In genomic region chr3:171809513-171810277, GRCh38 we compare ENCODE assay signal across 8 cellular contexts. TPM values are rescaled to one million over a fixed set of nuclear protein-coding genes. Genes with fewer than 3 reads are reported as not detected.
DNase-seq lines count a peak whose midpoint lies in the region; ATAC-seq and TF ChIP-seq lines count a peak whose summit lies in the region.

No MANE protein-coding gene starts in this region.

- TF ChIP-seq POLR2A in GM19099 (IDR thresholded peaks at IDR 0.05; ENCODE audit: extremely low read depth, insufficient read length, low read depth) (peak; percentile 59), tibial nerve (IDR thresholded peaks at IDR 0.05) (peak in 1 of 2 donors; percentile 6)

- H3K36me3 Mint-ChIP-seq in CD4-positive, alpha-beta memory T cell: no peaks in the 10 kb centered on the region
- H3K36me3 Mint-ChIP-seq in activated T-helper 17 cell treated with anti-CD3 and anti-CD28 coated beads, Interleukin-2, amount 50 U/mL, for 72 hours (ENCODE audit: low read depth): no peaks in the 10 kb centered on the region
- H3K36me3 Mint-ChIP-seq in nephron (ENCODE audit: low read depth): no peaks in the 10 kb centered on the region

- TF ChIP-seq EP300 in tibial nerve (IDR thresholded peaks at IDR 0.05): peak in 1 of 2 donors; percentile 79

- intact Hi-C loops in CD4-positive, alpha-beta memory T cell (cut with micrococcal nuclease): no loop called here

- H3K27ac ChIP-seq in CD4-positive, alpha-beta memory T cell (ENCODE audit: low read depth, low read length): no peak overlapping the region
- H3K27ac ChIP-seq in tibial nerve: peak overlapping the region; percentile 83 to 91 (median 88)

- CTCF ChIA-PET in CD4-positive, alpha-beta memory T cell (lab: Charles Lee; ENCODE audit: partially characterized antibody): interaction anchor here (1.3 kb wide), 1 partner anchor 24 kb away, joined by 4 read pairs; no protein-coding TSS in a partner anchor

- peaks cover 13% of the 10 kb centered on the region for H3K4me1 ChIP-seq in CD4-positive, alpha-beta memory T cell (ENCODE audit: insufficient read depth, low read length)
- peaks cover 0 to 51% (median 16%) of the 10 kb centered on the region in 4 donors for H3K4me1 ChIP-seq in tibial nerve

- H3K27ac Mint-ChIP-seq in CD4-positive, alpha-beta memory T cell: peak overlapping the region in 5 of 7 donors; percentile 6 to 65 (median 48)
- H3K27ac Mint-ChIP-seq in activated T-helper 17 cell treated with anti-CD3 and anti-CD28 coated beads, Interleukin-2, amount 50 U/mL, for 72 hours: peak overlapping the region; percentile 77
- H3K27ac Mint-ChIP-seq in nephron: peak overlapping the region; percentile 73 to 95 (median 91)

- no peaks in the 10 kb centered on the region for H3K36me3 ChIP-seq in CD4-positive, alpha-beta memory T cell (ENCODE audit: insufficient read depth, low read length)
- H3K36me3 ChIP-seq in tibial nerve: no peaks in the 10 kb centered on the region

- H3K27me3 ChIP-seq in CD4-positive, alpha-beta memory T cell (ENCODE audit: insufficient read depth, low read length): no peaks in the 10 kb centered on the region
- no peaks in the 10 kb centered on the region for H3K27me3 ChIP-seq in tibial nerve

- no peaks in the 10 kb centered on the region for H3K9me3 ChIP-seq in CD4-positive, alpha-beta memory T cell (ENCODE audit: control insufficient read depth in 1 of 2, low read length in 2 of 2)
- H3K9me3 ChIP-seq in tibial nerve: no peaks in the 10 kb centered on the region

- peak overlapping the region; percentile 32 to 46 for H3K4me3 ChIP-seq in CD4-positive, alpha-beta memory T cell (ENCODE audit: low read length in 2 of 2)
- H3K4me3 ChIP-seq in fibroblast of pulmonary artery (replicated peaks; ENCODE audit: low read depth, low read length) (peak overlapping the region; percentile 71), tibial nerve (peak overlapping the region; percentile 58 to 79 (median 65))

- peak; percentile 76 for ATAC-seq in HG03159 (IDR thresholded peaks at IDR 0.05; ENCODE audit: unreplicated experiment)
- ATAC-seq in activated T-helper 17 cell treated with anti-CD3 and anti-CD28 coated beads, Interleukin-2, amount 50 U/mL, for 72 hours (replicated peaks): peak; percentile 73

- H3K27me3 Mint-ChIP-seq in CD4-positive, alpha-beta memory T cell: peaks cover 18 to 23% of the 10 kb centered on the region in 2 donors
- peaks cover 6% of the 10 kb centered on the region for H3K27me3 Mint-ChIP-seq in activated T-helper 17 cell treated with anti-CD3 and anti-CD28 coated beads, Interleukin-2, amount 50 U/mL, for 72 hours
- H3K27me3 Mint-ChIP-seq in nephron (ENCODE audit: low read depth): peaks cover 3% of the 10 kb centered on the region

- POLR2A ChIA-PET in CD4-positive, alpha-beta memory T cell (lab: Charles Lee; ENCODE audit: partially characterized antibody): no interaction called here

- no peaks in the 10 kb centered on the region for H3K9me3 Mint-ChIP-seq in CD4-positive, alpha-beta memory T cell
- H3K9me3 Mint-ChIP-seq in activated T-helper 17 cell treated with anti-CD3 and anti-CD28 coated beads, Interleukin-2, amount 50 U/mL, for 72 hours: no peaks in the 10 kb centered on the region
- no peaks in the 10 kb centered on the region for H3K9me3 Mint-ChIP-seq in nephron

- TF ChIP-seq CTCF in fibroblast of pulmonary artery (IDR thresholded peaks at IDR 0.05; ENCODE audit: low read length, missing control alignments) (no peak), nephron (IDR thresholded peaks at IDR 0.05; ENCODE audit: unreplicated experiment in 3 of 3) (no peak), tibial nerve (IDR thresholded peaks at IDR 0.05) (peak in 2 of 5 experiments; percentile 13 to 25)

- 1 to 3% methylated on average over 38 to 48 of the region's 52 CpGs for WGBS in tibial nerve, 2 donors

- H3K4me1 Mint-ChIP-seq in CD4-positive, alpha-beta memory T cell: peaks cover 11 to 19% (median 13%) of the 10 kb centered on the region in 4 donors
- H3K4me1 Mint-ChIP-seq in activated T-helper 17 cell treated with anti-CD3 and anti-CD28 coated beads, Interleukin-2, amount 50 U/mL, for 72 hours: peaks cover 21% of the 10 kb centered on the region
- peaks cover 30% of the 10 kb centered on the region for H3K4me1 Mint-ChIP-seq in nephron

- peak; percentile 33 to 57 (median 40) for DNase-seq in CD4-positive, alpha-beta memory T cell
- peak; percentile 85 for DNase-seq in OCI-M1 (lab: John Stamatoyannopoulos, UW)
- DNase-seq in fibroblast of pulmonary artery (ENCODE audit: low read depth): peak; percentile 96
- DNase-seq in tibial nerve (ENCODE audit: low spot score in 2 of 2): peak; percentile 72 to 74

- peak overlapping the region; percentile 77 to 90 (median 86) for H3K4me3 Mint-ChIP-seq in CD4-positive, alpha-beta memory T cell
- H3K4me3 Mint-ChIP-seq in activated T-helper 17 cell treated with anti-CD3 and anti-CD28 coated beads, Interleukin-2, amount 50 U/mL, for 72 hours: peak overlapping the region; percentile 89
- H3K4me3 Mint-ChIP-seq in nephron: peak overlapping the region; percentile 81 to 89 (median 86)

RNA-seq across cellular contexts. Expression of gene PLD1, which starts 0.6 kb away (rescaled TPM):
- total RNA-seq in CD4-positive, alpha-beta memory T cell: 1 to 10 TPM; 1.2 to 2.0 TPM
- polyA plus RNA-seq in CD4-positive, alpha-beta memory T cell: 1 to 10 TPM in 1 of 2 donors, not detected in 1; 1.3 TPM
- 10 to 100 TPM in 1 of 2 donors, 1 to 10 TPM in 1; 2.5 to 10.6 TPM for total RNA-seq in activated T-helper 17 cell treated with anti-CD3 and anti-CD28 coated beads, Interleukin-2, amount 50 U/mL, for 72 hours
- 10 to 100 TPM; 15.3 to 55.9 (median 45.4) TPM for total RNA-seq in tibial nerve

RNA-seq across cellular contexts. Expression of gene TMEM212, which starts 33.5 kb away (rescaled TPM):
- not detected for total RNA-seq in CD4-positive, alpha-beta memory T cell
- not detected for polyA plus RNA-seq in CD4-positive, alpha-beta memory T cell
- total RNA-seq in activated T-helper 17 cell treated with anti-CD3 and anti-CD28 coated beads, Interleukin-2, amount 50 U/mL, for 72 hours: not detected
- total RNA-seq in tibial nerve: not detected

Comparison
In these comparisons a context has a peak if more than half of its experiments do, and no peak if none do; other contexts are left out.
1. DNase-seq: peak in every context shown above with its lines; median percentile 96 in fibroblast of pulmonary artery; 85 in OCI-M1; 73 in tibial nerve; 40 in CD4-positive, alpha-beta memory T cell.